In genomic region chr11:64372802-64373597, GRCh38 we compare ENCODE assay signal across 9 cellular contexts. TPM values are rescaled to one million over a fixed set of nuclear protein-coding genes. Genes with fewer than 3 reads are reported as not detected.
DNase-seq lines count a peak whose midpoint lies in the region; ATAC-seq and TF ChIP-seq lines count a peak whose summit lies in the region.
"Had no signal": no experiment of that assay in that cellular context is flagged by ENCODE, and none has a peak within 500 bp of the region (broad histone marks: within the 10 kb centered on the region; RNA-seq: fewer than 3 reads in every experiment).

No MANE protein-coding gene starts in this region.

- H2BK15ac ChIP-seq in IMR-90 (ENCODE audit: low read depth, low read length): no peak overlapping the region

- DNase-seq in C1 segment of cervical spinal cord (lab: John Stamatoyannopoulos, UW) (peak in 12 of 14 donors; percentile 19 to 99 (median 56)), IMR-90 (no peak), hypothalamus (lab: John Stamatoyannopoulos, UW) (peak in 34 of 51 donors; percentile 17 to 85 (median 48)), kidney glomerular epithelial cell (lab: John Stamatoyannopoulos, UW) (no peak), GF-D8 (lab: John Stamatoyannopoulos, UW) (no peak), GM10266 (ENCODE audit: extremely low spot score) (no peak), activated gamma-delta T cell (lab: John Stamatoyannopoulos, UW) (no peak)
- DNase-seq: activated naive CD8-positive, alpha-beta T cell treated with anti-CD3 and anti-CD28 coated beads, Interleukin-2, amount 10 ng/mL, durations not matched to agents 7 days and 5 days had no signal

- H3K56ac ChIP-seq in IMR-90 (ENCODE audit: extremely low read depth, insufficient read depth, low read length): no peak overlapping the region

- H3K9me2 ChIP-seq in OCI-LY1 (ENCODE audit: low read depth, low read length): no peaks in the 10 kb centered on the region

- whole genome bisulfite sequencing in IMR-90 (ENCODE audit: extremely low coverage in 2 of 2, insufficient read length in 1 of 2), 2 experiments: 87% methylated on average over 10 of the region's 18 CpGs; no CpG with 5 or more reads in 1 of the 2 experiments

- no peak overlapping the region for H4K5ac ChIP-seq in IMR-90 (ENCODE audit: low read depth, low read length)

- H4K8ac ChIP-seq in IMR-90 (ENCODE audit: low read depth in 2 of 2, low read length in 2 of 2): no peak overlapping the region

- H3K27me3 ChIP-seq in IMR-90 (ENCODE audit: control insufficient read depth, insufficient read depth, low read length) (peaks cover 2% of the 10 kb centered on the region; the same call in 1 of the 2 replicates), OCI-LY1 (ENCODE audit: insufficient read depth, low read length) (no peaks in the 10 kb centered on the region)

- TF ChIP-seq POLR2A in IMR-90 (IDR thresholded peaks at IDR 0.05; ENCODE audit: low read depth, low read length): no peak

- no peak overlapping the region for H3K4ac ChIP-seq in IMR-90 (ENCODE audit: low read depth, low read length)

- no peak for TF ChIP-seq RAD21 in IMR-90 (IDR thresholded peaks at IDR 0.05; ENCODE audit: low read length)

- ATAC-seq in IMR-90 (ENCODE audit: low read depth): peak; percentile 56

- H3K79me2 ChIP-seq in OCI-LY1 (ENCODE audit: insufficient read depth, low read length): no peaks in the 10 kb centered on the region

- H3K4me2 ChIP-seq in IMR-90 (ENCODE audit: low read depth, low read length) (no peak overlapping the region), OCI-LY1 (ENCODE audit: low read length) (peak overlapping the region; percentile 11; the same call in 1 of the 2 replicates)

- H4K91ac ChIP-seq in IMR-90 (ENCODE audit: insufficient read depth, low read depth, low read length): no peak overlapping the region

- no peak for TF ChIP-seq CTCF in IMR-90 (conservative IDR thresholded peaks at IDR 0.05; ENCODE audit: low read depth, low read length)
- no peak for TF ChIP-seq CTCF in OCI-LY1 (IDR thresholded peaks at IDR 0.05; ENCODE audit: low read length)
- TF ChIP-seq CTCF in GM10266 (IDR thresholded peaks at IDR 0.05; ENCODE audit: control insufficient read depth, insufficient read depth, low read depth, missing control alignments): no peak

- H3K23ac ChIP-seq in IMR-90 (ENCODE audit: low read depth, low read length): no peak overlapping the region

- CTCF ChIA-PET in IMR-90 (lab: Yijun Ruan, JAX): no interaction called here

- no peaks in the 10 kb centered on the region for H3K9me1 ChIP-seq in IMR-90 (ENCODE audit: insufficient read depth, low read length)

- no peak overlapping the region for H3K14ac ChIP-seq in IMR-90 (replicated peaks; ENCODE audit: low read depth, low read length)

- H3F3A ChIP-seq in OCI-LY1 (ENCODE audit: insufficient read depth, low read length): no peaks in the 10 kb centered on the region

- H3K79me1 ChIP-seq in IMR-90 (ENCODE audit: low read depth in 1 of 2, low read length in 2 of 2): no peaks in the 10 kb centered on the region

- intact Hi-C loops in IMR-90 (cut with micrococcal nuclease): no loop called here

- in situ Hi-C loops in IMR-90 (cut with MboI; ENCODE audit: low sequenced_read_pairs): no loop called here

- no peak overlapping the region for H3K18ac ChIP-seq in IMR-90 (ENCODE audit: low read depth, low read length)

- no peaks in the 10 kb centered on the region for H4K20me1 ChIP-seq in IMR-90 (ENCODE audit: insufficient read depth, low read length)
- no peaks in the 10 kb centered on the region for H4K20me1 ChIP-seq in OCI-LY1 (ENCODE audit: insufficient read depth, low read length)

- peak overlapping the region; percentile 45 for H2AK9ac ChIP-seq in IMR-90 (replicated peaks; ENCODE audit: low read depth, low read length, poor library complexity)

- no peak overlapping the region for H3K27ac ChIP-seq in IMR-90 (ENCODE audit: insufficient read depth, low read length)
- no peak overlapping the region for H3K27ac ChIP-seq in OCI-LY1 (ENCODE audit: low read depth, low read length, poor library complexity, severe bottlenecking)

- H3K9ac ChIP-seq in IMR-90 (ENCODE audit: low read depth, low read length): no peak overlapping the region
- no peak overlapping the region for H3K9ac ChIP-seq in OCI-LY1 (ENCODE audit: low read length)

- H2BK20ac ChIP-seq in IMR-90 (ENCODE audit: low read depth, low read length): no peak overlapping the region

- no peak overlapping the region for H2AFZ ChIP-seq in IMR-90 (replicated peaks; ENCODE audit: low read length, poor library complexity)
- H2AFZ ChIP-seq in OCI-LY1 (ENCODE audit: low read length): no peak overlapping the region

- POLR2A ChIA-PET in IMR-90 (lab: Charles Lee; ENCODE audit: unreplicated experiment): no interaction called here

- no peak overlapping the region for H2BK5ac ChIP-seq in IMR-90 (ENCODE audit: low read depth, low read length, poor library complexity, severe bottlenecking)

- dilution Hi-C loops in IMR-90 (cut with HindIII; ENCODE audit: low sequenced_read_pairs, unreplicated experiment): no loop called here

- peaks cover 20% of the 10 kb centered on the region; the same call in 1 of the 2 replicates for H3K36me3 ChIP-seq in IMR-90 (ENCODE audit: control insufficient read depth, insufficient read depth, low read length)
- H3K36me3 ChIP-seq in OCI-LY1 (ENCODE audit: insufficient read depth, low read length): peaks cover 15% of the 10 kb centered on the region

- H3K4me1 ChIP-seq in IMR-90 (ENCODE audit: control insufficient read depth, insufficient read depth, low read length) (no peaks in the 10 kb centered on the region), OCI-LY1 (ENCODE audit: insufficient read depth, low read length, severe bottlenecking) (no peaks in the 10 kb centered on the region)

- H2BK120ac ChIP-seq in IMR-90 (ENCODE audit: low read depth, low read length): no peak overlapping the region

- H3K4me3 ChIP-seq in IMR-90 (ENCODE audit: insufficient read depth, low read depth, low read length) (no peak overlapping the region), OCI-LY1 (ENCODE audit: low read depth, low read length, poor library complexity, severe bottlenecking) (no peak overlapping the region)

- H3K9me3 ChIP-seq in IMR-90 (ENCODE audit: control insufficient read depth, insufficient read depth, low read length): no peaks in the 10 kb centered on the region; the same call in 1 of the 2 replicates
- no peaks in the 10 kb centered on the region for H3K9me3 ChIP-seq in OCI-LY1 (ENCODE audit: low read length)

- no peak overlapping the region for H2AK5ac ChIP-seq in IMR-90 (ENCODE audit: low read depth, low read length)

- no TSS peak for BruUV-seq in IMR-90 (replicated peaks; lab: Mats Ljungman, UMichigan)

TF ChIP-seq in IMR-90, 13 proteins besides CTCF, POLR2A, EP300 and RAD21:
- TF ChIP-seq USF2 (IDR thresholded peaks at IDR 0.05; ENCODE audit: low read depth, low read length): peak; percentile 79
- no peak for TF ChIP-seq SMC3 (IDR thresholded peaks at IDR 0.05; ENCODE audit: low read depth, low read length)
- TF ChIP-seq BHLHE40 (IDR thresholded peaks at IDR 0.05; ENCODE audit: low read depth, low read length): no peak
- no peak for TF ChIP-seq RFX5 (IDR thresholded peaks at IDR 0.05; ENCODE audit: low read depth, low read length)

RNA-seq across cellular contexts. Expression of gene RPS6KA4, which starts 14.0 kb away (rescaled TPM):
- total RNA-seq in IMR-90 (2012; rRNA removed): 43.3 and 52.9 TPM in 2 replicates
- 38.8 and 46.7 TPM in 2 replicates for polyA plus RNA-seq in IMR-90 (2012; rRNA removed)
- 36.4 and 60.6 TPM in 2 replicates for polyA plus RNA-seq in IMR-90 (2012; cell fraction: cytosol; rRNA removed)
- polyA plus RNA-seq in IMR-90 (2012; cell fraction: nucleus; rRNA removed; ENCODE audit: low replicate concordance): 52.0 and 125 TPM in 2 replicates

RNA-seq across cellular contexts. Expression of gene CCDC88B, which starts 33.0 kb away (rescaled TPM):
- total RNA-seq in IMR-90 (2012; rRNA removed): 1.3 and 1.7 TPM in 2 replicates
- 2.5 and 3.1 TPM in 2 replicates for polyA plus RNA-seq in IMR-90 (2012; rRNA removed)
- polyA plus RNA-seq in IMR-90 (2012; cell fraction: cytosol; rRNA removed): 2.6 and 2.9 TPM in 2 replicates
- polyA plus RNA-seq in IMR-90 (2012; cell fraction: nucleus; rRNA removed; ENCODE audit: low replicate concordance): 2.4 and 3.8 TPM in 2 replicates

RNA-seq across cellular contexts. Expression of gene PRDX5, which starts 55.1 kb away (rescaled TPM):
- total RNA-seq in IMR-90 (2012; rRNA removed): 120 and 160 TPM in 2 replicates
- 292 and 332 TPM in 2 replicates for polyA plus RNA-seq in IMR-90 (2012; rRNA removed)
- polyA plus RNA-seq in IMR-90 (2012; cell fraction: cytosol; rRNA removed): 766 and 775 TPM in 2 replicates
- 159 and 265 TPM in 2 replicates for polyA plus RNA-seq in IMR-90 (2012; cell fraction: nucleus; rRNA removed; ENCODE audit: low replicate concordance)

RNA-seq across cellular contexts. Expression of gene TRMT112, which starts 55.6 kb away (rescaled TPM):
- total RNA-seq in IMR-90 (2012; rRNA removed): 202 and 206 TPM in 2 replicates
- 173 and 206 TPM in 2 replicates for polyA plus RNA-seq in IMR-90 (2012; rRNA removed)
- polyA plus RNA-seq in IMR-90 (2012; cell fraction: cytosol; rRNA removed): 669 and 1,019 TPM in 2 replicates
- 158 and 162 TPM in 2 replicates for polyA plus RNA-seq in IMR-90 (2012; cell fraction: nucleus; rRNA removed; ENCODE audit: low replicate concordance)

Comparison
In these comparisons a context has a peak if more than half of its experiments do, and no peak if none do; other contexts are left out.
1. DNase-seq: peak in C1 segment of cervical spinal cord (12 of 14) and hypothalamus (34 of 51); none in IMR-90 (single experiment), kidney glomerular epithelial cell (single experiment), GF-D8 (single experiment), GM10266 (single experiment) and activated gamma-delta T cell (single experiment).